Comparison of ENCODE assay signal across 8 cellular contexts in the genomic region with DNA sequence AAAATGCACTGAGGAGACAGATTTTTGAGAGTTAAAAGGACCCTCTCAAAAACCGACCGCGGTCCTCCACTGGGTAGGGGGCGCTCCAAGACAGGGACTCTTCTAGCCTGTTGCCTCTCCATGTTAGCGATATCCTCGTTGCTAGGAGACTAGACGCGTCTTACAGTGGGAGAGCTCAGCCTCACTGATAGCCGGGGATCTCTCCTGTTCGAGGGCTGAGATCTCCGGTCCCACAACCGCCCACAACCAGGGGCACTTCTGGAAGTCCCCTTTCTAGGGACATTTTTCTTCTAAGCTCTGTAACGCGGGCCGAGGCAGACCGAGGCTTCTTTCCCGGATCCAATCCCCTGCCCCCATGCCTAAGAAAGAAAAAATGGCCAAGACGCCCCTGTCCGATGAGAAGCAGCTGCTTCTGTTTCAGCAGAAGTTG. TPM values are rescaled to one million over a fixed set of nuclear protein-coding genes. Genes with fewer than 3 reads are reported as not detected.
DNase-seq lines count a peak whose midpoint lies in the region; ATAC-seq, FAIRE-seq and TF ChIP-seq lines count a peak whose summit lies in the region.

No MANE protein-coding gene starts in this region.

- H3K36me3 ChIP-seq in effector memory CD4-positive, alpha-beta T cell (ENCODE audit: control insufficient read depth, insufficient read depth, low read length), result no peaks in the 10 kb centered on the region
- no peaks in the 10 kb centered on the region for H3K36me3 ChIP-seq in mesodermal cell (ENCODE audit: control insufficient read depth, insufficient read depth, low read length)

- peaks cover 5% of the 10 kb centered on the region for H3K4me1 ChIP-seq in effector memory CD4-positive, alpha-beta T cell (ENCODE audit: control insufficient read depth, insufficient read depth, low read length, poor library complexity, severe bottlenecking)
- peaks cover 5% of the 10 kb centered on the region for H3K4me1 ChIP-seq in mesodermal cell (ENCODE audit: control insufficient read depth, insufficient read depth, low read length, poor library complexity, severe bottlenecking)

- peak; percentile 46 for DNase-seq in GM12892 (ENCODE audit: insufficient read length)
- DNase-seq in NCI-H526 treated with DMSO at 0.1 percent for 48 hours (lab: John Stamatoyannopoulos, UW), result peak; percentile 68
- peak; percentile 90 for DNase-seq in activated CD8-positive, alpha-beta memory T cell treated with anti-CD3 and anti-CD28 coated beads for 24 hours
- DNase-seq in effector memory CD4-positive, alpha-beta T cell, result peak; percentile 60 to 72 (median 67)
- peak; percentile 74 for DNase-seq in stimulated activated CD8-positive, alpha-beta memory T cell treated with anti-CD3 and anti-CD28 coated beads, Interleukin-15, amount 100 ng/mL, for 1 hour (ENCODE audit: low read depth)

- ATAC-seq in HG03175 (IDR thresholded peaks at IDR 0.05; ENCODE audit: unreplicated experiment) (peak; percentile 78), GM18907 (IDR thresholded peaks at IDR 0.05; ENCODE audit: unreplicated experiment) (no peak)

- TF ChIP-seq POLR2A in GM12892 (IDR thresholded peaks at IDR 0.05; ENCODE audit: low read depth, low read length), result no peak

- H3K9me3 ChIP-seq in effector memory CD4-positive, alpha-beta T cell (ENCODE audit: control insufficient read depth, low read length), result no peaks in the 10 kb centered on the region
- H3K9me3 ChIP-seq in mesodermal cell (ENCODE audit: control insufficient read depth, low read length), result no peaks in the 10 kb centered on the region

- WGBS in mesodermal cell (ENCODE audit: insufficient coverage in 2 of 2), 2 experiments, result 1 to 4% methylated on average over 13 to 19 of the region's 19 CpGs

- FAIRE-seq in GM12892 (lab: Jason Lieb, UNC), result peak; percentile 84

- H3K4me3 ChIP-seq in effector memory CD4-positive, alpha-beta T cell (ENCODE audit: insufficient read depth, low read depth, low read length, poor library complexity, severe bottlenecking), result peak overlapping the region; percentile 19
- peak overlapping the region; percentile 39 for H3K4me3 ChIP-seq in mesodermal cell (ENCODE audit: extremely low read depth, insufficient read depth, low read length, poor library complexity, severe bottlenecking)

- no peaks in the 10 kb centered on the region for H3K27me3 ChIP-seq in effector memory CD4-positive, alpha-beta T cell (replicated peaks; ENCODE audit: control insufficient read depth, insufficient read depth, low read length, poor library complexity, severe bottlenecking)

- no peak overlapping the region for H3K27ac ChIP-seq in effector memory CD4-positive, alpha-beta T cell (ENCODE audit: insufficient read depth, low read length, poor library complexity, severe bottlenecking)
- H3K27ac ChIP-seq in mesodermal cell (ENCODE audit: low read depth, low read length, severe bottlenecking), result peak overlapping the region; percentile 59

RNA-seq across cellular contexts. Expression of gene FKBP11, which starts 21.3 kb away (rescaled TPM):
- polyA plus RNA-seq in GM12892 (2012; ENCODE audit: missing spikeins), result 73.9 TPM
- polyA plus RNA-seq in mesodermal cell (2013, experiment 1 of 2), result 18.6 TPM
- polyA plus RNA-seq in mesodermal cell (2013, experiment 2 of 2), result 19.8 TPM

RNA-seq across cellular contexts. Expression of gene RND1, which starts 38.3 kb away (rescaled TPM):
- polyA plus RNA-seq in GM12892 (2012; ENCODE audit: missing spikeins), result 4.0 TPM
- polyA plus RNA-seq in mesodermal cell (2013, experiment 1 of 2), result 4.2 TPM
- 5.8 TPM for polyA plus RNA-seq in mesodermal cell (2013, experiment 2 of 2)

RNA-seq across cellular contexts. Expression of gene DDX23, which starts 52.0 kb away (rescaled TPM):
- 67.1 TPM for polyA plus RNA-seq in GM12892 (2012; ENCODE audit: missing spikeins)
- 55.7 TPM for polyA plus RNA-seq in mesodermal cell (2013, experiment 1 of 2)
- 50.3 TPM for polyA plus RNA-seq in mesodermal cell (2013, experiment 2 of 2)

RNA-seq across cellular contexts. Expression of gene ARF3, which starts 53.3 kb away (rescaled TPM):
- 89.4 TPM for polyA plus RNA-seq in GM12892 (2012; ENCODE audit: missing spikeins)
- polyA plus RNA-seq in mesodermal cell (2013, experiment 1 of 2), result 128 TPM
- 108 TPM for polyA plus RNA-seq in mesodermal cell (2013, experiment 2 of 2)
